Comparison of ENCODE assay signal across 9 cellular contexts in genomic region chr13:19845758-19846157, GRCh38. TPM values are rescaled to one million over a fixed set of nuclear protein-coding genes. Genes with fewer than 3 reads are reported as not detected.
DNase-seq lines count a peak whose midpoint lies in the region; ATAC-seq, FAIRE-seq and TF ChIP-seq lines count a peak whose summit lies in the region.
"Had no signal": no experiment of that assay in that cellular context is flagged by ENCODE, and none has a peak within 500 bp of the region (broad histone marks: within the 10 kb centered on the region; RNA-seq: fewer than 3 reads in every experiment).

No MANE protein-coding gene starts in this region.

- FAIRE-seq in GM12891 (lab: Jason Lieb, UNC) = no peak
- FAIRE-seq: GM18507 had no signal

- peak overlapping the region; percentile 39 for H3K27ac Mint-ChIP-seq in activated T-helper 2 cell treated with anti-CD3 and anti-CD28 coated beads, Interferon-gamma antibody, Interleukin-2, Interleukin-4, amounts not matched to agents 10 μg/mL and 5 μg/mL and 100 μg/mL, durations not matched to agents 14 hours and 24 hours and 36 hours

- peaks cover 17% of the 10 kb centered on the region for H3K4me1 Mint-ChIP-seq in activated T-helper 2 cell treated with anti-CD3 and anti-CD28 coated beads, Interferon-gamma antibody, Interleukin-2, Interleukin-4, amounts not matched to agents 10 μg/mL and 5 μg/mL and 100 μg/mL, durations not matched to agents 14 hours and 24 hours and 36 hours (ENCODE audit: low read depth)

- H3K4me3 Mint-ChIP-seq in activated T-helper 2 cell treated with anti-CD3 and anti-CD28 coated beads, Interferon-gamma antibody, Interleukin-2, Interleukin-4, amounts not matched to agents 10 μg/mL and 5 μg/mL and 100 μg/mL, durations not matched to agents 14 hours and 24 hours and 36 hours (ENCODE audit: low read depth) = no peak overlapping the region

- peak; percentile 19 for DNase-seq in stimulated activated CD4-positive, alpha-beta T cell treated with anti-CD3 and anti-CD28 coated beads, Interleukin-15, amount 100 ng/mL, for 24 hours
- DNase-seq in stimulated activated CD4-positive, alpha-beta T cell treated with anti-CD3 and anti-CD28 coated beads, Interleukin-4, amount 100 ng/mL, for 4 hours = no peak
- no peak for DNase-seq in activated T-helper 2 cell treated with anti-CD3 and anti-CD28 coated beads, Interferon-gamma antibody, Interleukin-2, Interleukin-4, amounts not matched to agents 10 μg/mL and 5 μg/mL and 100 μg/mL, durations not matched to agents 14 hours and 24 hours and 36 hours (ENCODE audit: low spot score)
- DNase-seq in kidney epithelial cell (ENCODE audit: low read depth) = peak; percentile 69
- no peak for DNase-seq in GM12891 (ENCODE audit: insufficient read length, low spot score)
- no peak for DNase-seq in NCI-H1930 (lab: John Stamatoyannopoulos, UW)

- TF ChIP-seq CTCF in kidney epithelial cell (IDR thresholded peaks at IDR 0.05; ENCODE audit: insufficient read depth, low read length, poor library complexity, severe bottlenecking) = no peak

- peaks cover 49% of the 10 kb centered on the region for H3K36me3 Mint-ChIP-seq in activated T-helper 2 cell treated with anti-CD3 and anti-CD28 coated beads, Interferon-gamma antibody, Interleukin-2, Interleukin-4, amounts not matched to agents 10 μg/mL and 5 μg/mL and 100 μg/mL, durations not matched to agents 14 hours and 24 hours and 36 hours (ENCODE audit: low read depth)

- no peaks in the 10 kb centered on the region for H3K27me3 ChIP-seq in kidney epithelial cell (ENCODE audit: control insufficient read depth, insufficient read depth, low read length)

- H3K9me3 Mint-ChIP-seq in activated T-helper 2 cell treated with anti-CD3 and anti-CD28 coated beads, Interferon-gamma antibody, Interleukin-2, Interleukin-4, amounts not matched to agents 10 μg/mL and 5 μg/mL and 100 μg/mL, durations not matched to agents 14 hours and 24 hours and 36 hours = no peaks in the 10 kb centered on the region

- peaks cover 2% of the 10 kb centered on the region for H3K36me3 ChIP-seq in kidney epithelial cell (ENCODE audit: control insufficient read depth, insufficient read depth, low read length)

- ATAC-seq in HG02798 (IDR thresholded peaks at IDR 0.05; ENCODE audit: poor library complexity, unreplicated experiment) = no peak
- no peak for ATAC-seq in GM21786 (IDR thresholded peaks at IDR 0.05; ENCODE audit: unreplicated experiment)

- intact Hi-C loops in activated T-helper 2 cell treated with anti-CD3 and anti-CD28 coated beads, Interferon-gamma antibody, Interleukin-2, Interleukin-4, amounts not matched to agents 10 μg/mL and 5 μg/mL and 100 μg/mL, durations not matched to agents 14 hours and 24 hours and 36 hours (cut with micrococcal nuclease) = loop anchor here (5.0 kb wide), 1 partner anchor 112 kb away; the partner anchor contains the start of gene ZMYM2

- H3K4me3 ChIP-seq in kidney epithelial cell (ENCODE audit: low read depth, low read length) = no peak overlapping the region

- no peak for TF ChIP-seq POLR2A in GM12891 (IDR thresholded peaks at IDR 0.05; ENCODE audit: low read depth, low read length)

- no peaks in the 10 kb centered on the region for H3K27me3 Mint-ChIP-seq in activated T-helper 2 cell treated with anti-CD3 and anti-CD28 coated beads, Interferon-gamma antibody, Interleukin-2, Interleukin-4, amounts not matched to agents 10 μg/mL and 5 μg/mL and 100 μg/mL, durations not matched to agents 14 hours and 24 hours and 36 hours (ENCODE audit: low read depth)

TF ChIP-seq in GM12891, 5 proteins besides CTCF, POLR2A, EP300 and RAD21:
- TF ChIP-seq SPI1 (IDR thresholded peaks at IDR 0.05; ENCODE audit: low read depth, low read length) (no peak), POLR2AphosphoS5 (IDR thresholded peaks at IDR 0.05; ENCODE audit: low read depth, low read length) (no peak), TAF1 (IDR thresholded peaks at IDR 0.05; ENCODE audit: low read depth, low read length) (no peak), PAX5 (IDR thresholded peaks at IDR 0.05; ENCODE audit: insufficient read depth, low read length, severe bottlenecking) (no peak), POU2F2 (IDR thresholded peaks at IDR 0.05; ENCODE audit: low read depth, low read length) (no peak)

RNA-seq across cellular contexts. Expression of gene ZMYM5, which starts 17.7 kb away (rescaled TPM):
- total RNA-seq in activated T-helper 2 cell treated with anti-CD3 and anti-CD28 coated beads, Interferon-gamma antibody, Interleukin-2, Interleukin-4, amounts not matched to agents 10 μg/mL and 5 μg/mL and 100 μg/mL, durations not matched to agents 14 hours and 24 hours and 36 hours = 13.7 and 16.1 TPM in 2 replicates
- total RNA-seq in kidney epithelial cell = 11.4 and 12.0 TPM in 2 replicates
- polyA plus RNA-seq in GM12891 (2012; ENCODE audit: low read depth, missing spikeins) = 9.2 TPM

Comparison
In these comparisons a context has a peak if more than half of its experiments do, and no peak if none do; other contexts are left out.
1. DNase-seq: peak in stimulated activated CD4-positive, alpha-beta T cell treated with anti-CD3 and anti-CD28 coated beads, Interleukin-15, amount 100 ng/mL, for 24 hours (single experiment) and kidney epithelial cell (single experiment); none in stimulated activated CD4-positive, alpha-beta T cell treated with anti-CD3 and anti-CD28 coated beads, Interleukin-4, amount 100 ng/mL, for 4 hours (0 of 2), activated T-helper 2 cell treated with anti-CD3 and anti-CD28 coated beads, Interferon-gamma antibody, Interleukin-2, Interleukin-4, amounts not matched to agents 10 μg/mL and 5 μg/mL and 100 μg/mL, durations not matched to agents 14 hours and 24 hours and 36 hours (single experiment), GM12891 (single experiment) and NCI-H1930 (0 of 2).